8 cellular contexts compared by ENCODE assay signal in the genomic region with DNA sequence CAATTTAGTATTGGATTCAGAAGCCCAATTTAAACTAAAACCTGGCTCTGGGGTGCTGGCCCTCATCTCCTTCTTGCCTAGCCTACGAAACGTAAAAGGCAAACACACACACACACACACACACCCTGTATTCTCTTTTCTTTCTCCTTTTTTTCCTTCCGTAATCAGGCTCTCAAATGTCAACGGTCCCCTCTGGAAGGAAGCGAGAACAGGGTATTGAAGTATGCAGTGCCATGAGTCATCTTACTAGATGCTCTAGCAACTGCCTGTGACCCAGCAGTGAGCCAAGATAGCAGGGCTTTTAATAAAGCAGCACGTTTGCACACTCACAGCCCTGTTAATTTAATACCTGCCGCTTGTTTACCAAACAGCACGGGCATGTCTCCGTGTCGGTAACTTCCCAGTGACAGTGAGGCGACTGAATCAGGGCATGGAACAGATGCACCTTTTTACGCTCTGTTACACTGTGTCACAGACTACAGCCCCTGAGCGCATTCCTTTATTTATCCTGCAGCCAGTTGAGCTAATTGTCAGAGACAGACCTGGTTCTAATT.
DNase-seq lines count a peak whose midpoint lies in the region; ATAC-seq, FAIRE-seq and TF ChIP-seq lines count a peak whose summit lies in the region.

No MANE protein-coding gene starts in this region.

- FAIRE-seq in pancreas (lab: Jason Lieb, UNC) = no peak

- H3K9me3 ChIP-seq in esophagus muscularis mucosa (no peaks in the 10 kb centered on the region), pancreas (no peaks in the 10 kb centered on the region)

- H3K27ac ChIP-seq in esophagus muscularis mucosa (replicated peaks in 1 of 4) (peak overlapping the region; percentile 18 to 58 (median 35)), pancreas (no peak overlapping the region)

- peak; percentile 67 for DNase-seq in Daoy (ENCODE audit: low read depth)
- peak; percentile 50 to 83 for DNase-seq in NCI-H446 (lab: John Stamatoyannopoulos, UW)
- DNase-seq in esophagus muscularis mucosa (ENCODE audit: extremely low spot score) = no peak
- DNase-seq in pancreas = no peak
- no peak for DNase-seq in stimulated activated naive CD4-positive, alpha-beta T cell treated with Interleukin-2 at 50 U/mL for 16 hours (lab: John Stamatoyannopoulos, UW)
- no peak for DNase-seq in activated naive CD4-positive, alpha-beta T cell (lab: John Stamatoyannopoulos, UW)
- DNase-seq in mucosa of gallbladder (ENCODE audit: low spot score) = no peak

- no peak for TF ChIP-seq POLR2A in esophagus muscularis mucosa (IDR thresholded peaks at IDR 0.05; ENCODE audit: low read depth)

- 25% methylated on average over 13 of the region's 13 CpGs for WGBS in esophagus muscularis mucosa
- 38 to 49% methylated on average over 13 of the region's 13 CpGs for WGBS in pancreas, 2 donors

- no peaks in the 10 kb centered on the region for H3K36me3 ChIP-seq in esophagus muscularis mucosa
- H3K36me3 ChIP-seq in pancreas = no peaks in the 10 kb centered on the region

- no peak overlapping the region for H3K4me3 ChIP-seq in esophagus muscularis mucosa
- H3K4me3 ChIP-seq in pancreas = no peak overlapping the region

- ATAC-seq in pancreas (peak in 3 of 4 donors; percentile 28 to 83 (median 49)), HG03521 (IDR thresholded peaks at IDR 0.05; ENCODE audit: unreplicated experiment) (no peak)

- TF ChIP-seq EP300 in esophagus muscularis mucosa (IDR thresholded peaks at IDR 0.05) = no peak

- H3K4me1 ChIP-seq in esophagus muscularis mucosa = peaks cover 18 to 46% (median 40%) of the 10 kb centered on the region in 4 donors
- H3K4me1 ChIP-seq in pancreas = no peaks in the 10 kb centered on the region

- TF ChIP-seq CTCF in esophagus muscularis mucosa (IDR thresholded peaks at IDR 0.05) (no peak), pancreas (IDR thresholded peaks at IDR 0.05) (no peak)

- intact Hi-C loops in esophagus muscularis mucosa (cut with DNase I) = no loop called here
- intact Hi-C loops in pancreas (cut with DNase I) = no loop called here

- H3K27me3 ChIP-seq in esophagus muscularis mucosa (no peaks in the 10 kb centered on the region), pancreas (peaks cover 0 to 3% (median 0%) of the 10 kb centered on the region in 4 donors)

Comparison
In these comparisons a context has a peak if more than half of its experiments do, and no peak if none do; other contexts are left out.
1. DNase-seq: peak in Daoy (single experiment) and NCI-H446 (2 of 2); none in esophagus muscularis mucosa (single experiment), pancreas (0 of 6), stimulated activated naive CD4-positive, alpha-beta T cell treated with Interleukin-2 at 50 U/mL for 16 hours (single experiment), activated naive CD4-positive, alpha-beta T cell (0 of 4) and mucosa of gallbladder (single experiment).
2. H3K27ac ChIP-seq: peak in esophagus muscularis mucosa (4 of 4); none in pancreas (0 of 4).